In genomic region chr5:96807099-96807654, GRCh38 we compare ENCODE assay signal across 8 cellular contexts. TPM values are rescaled to one million over a fixed set of nuclear protein-coding genes. Genes with fewer than 3 reads are reported as not detected.
DNase-seq lines count a peak whose midpoint lies in the region; ATAC-seq, FAIRE-seq and TF ChIP-seq lines count a peak whose summit lies in the region.

No MANE protein-coding gene starts in this region.

- peaks cover 4% of the 10 kb centered on the region for H3K79me2 ChIP-seq in HepG2 (ENCODE audit: insufficient read depth, low read length)

- no peak for FAIRE-seq in A549 (lab: Jason Lieb, UNC)
- no peak for FAIRE-seq in HepG2 (lab: Jason Lieb, UNC)

- ATAC-seq in A549, result peak; percentile 76 to 77
- ATAC-seq in HG02610 (IDR thresholded peaks at IDR 0.05; ENCODE audit: unreplicated experiment), result peak; percentile 24
- ATAC-seq in HepG2, result peak; percentile 77

- H3K4me1 ChIP-seq in A549 (peaks cover 5% of the 10 kb centered on the region), HepG2 (ENCODE audit: insufficient read depth, low read length) (peaks cover 41% of the 10 kb centered on the region)

- H3K27ac ChIP-seq in A549, result peak overlapping the region; percentile 99
- H3K27ac ChIP-seq in HepG2 (ENCODE audit: extremely low read length, insufficient read depth, low read length), result peak overlapping the region; percentile 99

- H3K4me2 ChIP-seq in A549 (peak overlapping the region; percentile 89), HepG2 (ENCODE audit: low read depth, low read length) (peak overlapping the region; percentile 92)

- POLR2A ChIA-PET in A549 (lab: Yijun Ruan, JAX), result interaction anchor here (0.8 to 2.3 kb wide), 6 partner anchors 14 to 332 kb away, joined by 3 to 10 read pairs (median 6); partner anchors contain the start of genes CAST and LNPEP
- POLR2A ChIA-PET in GM10248 (lab: Yijun Ruan, JAX), result interaction anchor here (1.5 kb wide), 2 partner anchors 9 to 14 kb away, joined by 3 read pairs; no protein-coding TSS in a partner anchor
- POLR2A ChIA-PET in HepG2 (lab: Yijun Ruan, JAX), result interaction anchor here (0.6 to 2.7 kb wide), 20 partner anchors 7 to 1963 kb away, joined by 3 to 19 read pairs (median 5); partner anchors contain the start of genes ERAP2, LIX1, LNPEP and RFESD

- no peak for TF ChIP-seq CTCF in A549 (IDR thresholded peaks at IDR 0.05)
- TF ChIP-seq CTCF in GM10248 (IDR thresholded peaks at IDR 0.05; ENCODE audit: control extremely low read depth, extremely low read depth, low read depth, missing control alignments), result no peak
- TF ChIP-seq CTCF in HepG2 (CRISPR knock-in tag; IDR thresholded peaks at IDR 0.05), result no peak

- peaks cover 0 to 6% of the 10 kb centered on the region in 2 experiments; a peak in 1 of 5 replicates for H3K36me3 ChIP-seq in HepG2 (replicated peaks in 1 of 2; ENCODE audit: control insufficient read depth in 1 of 2, insufficient read depth in 2 of 2, low read length in 2 of 2)

- no peaks in the 10 kb centered on the region for H4K20me1 ChIP-seq in HepG2 (ENCODE audit: insufficient read depth, low read length)

- peak; percentile 68 for TF ChIP-seq POLR2A in A549 (IDR thresholded peaks at IDR 0.05; ENCODE audit: low read length)
- peak; percentile 70 to 71 for TF ChIP-seq POLR2A in HepG2 (IDR thresholded peaks at IDR 0.05; ENCODE audit: insufficient read depth in 1 of 2, low read depth in 2 of 2, low read length in 2 of 2)

- no peaks in the 10 kb centered on the region for H3K27me3 ChIP-seq in HepG2 (ENCODE audit: control insufficient read depth in 1 of 2, insufficient read depth in 2 of 2, low read length in 2 of 2)

- DNase-seq in A549 (ENCODE audit: low read depth in 1 of 2, low spot score in 1 of 2) (peak; percentile 70 to 75), GM10248 (ENCODE audit: extremely low spot score) (peak; percentile 66), NCI-H1092 (lab: John Stamatoyannopoulos, UW) (peak; percentile 75), UCSD-AML1 (lab: John Stamatoyannopoulos, UW; ENCODE audit: unreplicated experiment) (peak; percentile 79), dermis microvascular lymphatic vessel endothelial cell (ENCODE audit: low read depth in 2 of 2) (peak; percentile 24 to 79), HepG2 (ENCODE audit: low spot score) (peak; percentile 61)
- DNase-seq in stimulated activated naive CD4-positive, alpha-beta T cell treated with Interleukin-2 at 50 U/mL for 16 hours (lab: John Stamatoyannopoulos, UW), result peak; percentile 58

- H3K9me3 ChIP-seq in A549 (no peaks in the 10 kb centered on the region), HepG2 (ENCODE audit: low read length) (no peaks in the 10 kb centered on the region)

- H3K9ac ChIP-seq in HepG2 (ENCODE audit: insufficient read depth, low read depth, low read length), result peak overlapping the region; percentile 98

- no TSS peak for BruUV-seq in HepG2 (replicated peaks; lab: Mats Ljungman, UMichigan)

- in situ Hi-C loops in HepG2 (cut with HindIII; ENCODE audit: extremely low pct_ligation_motif_present, low pct_unique_long_range_greater_than_20kb), result no loop called here

- H3K4me3 ChIP-seq in A549 (peak overlapping the region; percentile 81), HepG2 (replicated peaks in 1 of 3; ENCODE audit: insufficient read depth in 1 of 3, low read depth in 2 of 3, low read length in 3 of 3) (peak overlapping the region; percentile 86 to 94 (median 90))

- no peak for TF ChIP-seq EP300 in A549 (IDR thresholded peaks at IDR 0.05)
- TF ChIP-seq EP300 in HepG2 (IDR thresholded peaks at IDR 0.05; ENCODE audit: low read depth in 2 of 2, low read length in 2 of 2), result no peak
- peak; percentile 34; the same call in 1 of the 2 replicates for TF ChIP-seq EP300 in HepG2 (CRISPR knock-in tag; IDR thresholded peaks at IDR 0.05; ENCODE audit: borderline replicate concordance)

- no peak overlapping the region for H2AFZ ChIP-seq in HepG2 (ENCODE audit: low read length)

- CTCF ChIA-PET in A549 (lab: Yijun Ruan, JAX) (interaction anchor here (0.5 to 2.1 kb wide), 7 partner anchors 17 to 1070 kb away, joined by 3 to 7 read pairs (median 3); partner anchors contain the start of gene ERAP2), GM10248 (lab: Yijun Ruan, JAX) (interaction anchor here (1.1 to 3.0 kb wide), 7 partner anchors 10 to 356 kb away, joined by 3 to 16 read pairs (median 5); partner anchors contain the start of gene LIX1), HepG2 (lab: Yijun Ruan, JAX; ENCODE audit: low intra/inter-chr PET ratio, low total read pairs) (no interaction called here)

- 14% methylated on average over 6 of the region's 36 CpGs for WGBS in A549 (ENCODE audit: missing lambda C conversion rate)
- 2% methylated on average over 23 of the region's 36 CpGs for WGBS in HepG2 (ENCODE audit: low lambda C conversion rate)

- no peak for TF ChIP-seq RAD21 in A549 (conservative IDR thresholded peaks at IDR 0.05 in 1 of 2, IDR thresholded peaks at IDR 0.05 in 1 of 2)
- TF ChIP-seq RAD21 in HepG2 (CRISPR knock-in tag; IDR thresholded peaks at IDR 0.05), result peak; percentile 51

- intact Hi-C loops in HepG2 (cut with micrococcal nuclease; ENCODE audit: unreplicated experiment), result loop anchor here (1.0 to 5.0 kb wide), 3 partner anchors 70 to 375 kb away; partner anchors contain the start of genes ERAP2 and RIOK2

TF ChIP-seq in A549, 52 proteins besides CTCF, POLR2A, EP300 and RAD21 (continues in another document):
- 0 out of 2 replicates have a peak, but pooled peaks have one; percentile 45 for TF ChIP-seq HOXB5 (CRISPR knock-in tag; IDR thresholded peaks at IDR 0.05)
- TF ChIP-seq GATA3 (IDR thresholded peaks at IDR 0.05; ENCODE audit: borderline replicate concordance), result no peak
- no peak for TF ChIP-seq NR3C1 (IDR thresholded peaks at IDR 0.05)
- TF ChIP-seq MYC (IDR thresholded peaks at IDR 0.05; ENCODE audit: borderline replicate concordance, low read length), result no peak
- TF ChIP-seq SMC3 (IDR thresholded peaks at IDR 0.05), result 0 out of 3 replicates have a peak, but pooled peaks have one; percentile 17
- TF ChIP-seq PHF8 (IDR thresholded peaks at IDR 0.05; ENCODE audit: borderline replicate concordance, low read depth), result peak; percentile 86; the same call in 1 of the 2 replicates

TF ChIP-seq in HepG2, 621 proteins besides CTCF, POLR2A, EP300 and RAD21 (continues in another document):
- TF ChIP-seq RFX3 (CRISPR knock-in tag; IDR thresholded peaks at IDR 0.05) (no peak), SMAD9 (CRISPR knock-in tag; IDR thresholded peaks at IDR 0.05) (0 out of 2 replicates have a peak, but pooled peaks have one; percentile 43), ZBTB26 (CRISPR knock-in tag; IDR thresholded peaks at IDR 0.05; ENCODE audit: borderline replicate concordance) (no peak), E2F2 (CRISPR knock-in tag; IDR thresholded peaks at IDR 0.05; ENCODE audit: borderline replicate concordance) (no peak; the same call in 1 of the 2 replicates), MED8 (CRISPR knock-in tag; IDR thresholded peaks at IDR 0.05; ENCODE audit: insufficient replicate concordance) (no peak), ZNF546 (CRISPR knock-in tag; conservative IDR thresholded peaks at IDR 0.05) (peak; percentile 4; the same call in 1 of the 2 replicates)

RNA-seq across cellular contexts. Expression of gene ERAP1, which starts 0.6 kb away (rescaled TPM):
- polyA plus RNA-seq in A549 (2011; rRNA removed) (28.2 and 32.7 TPM in 2 replicates), A549 (2017; fragmentation: RNase III; extraction: RNeasy Plus Mini Kit Qiagen cat#74134 plus additional on column Dnase treatment) (7.6 to 8.6 TPM (median 8.4 TPM) in 3 replicates), HepG2 (2011; rRNA removed) (44.4 and 52.2 TPM in 2 replicates)
- 5.1 and 5.2 TPM in 2 replicates for polyA plus RNA-seq in A549 (2012; cell fraction: cytosol; rRNA removed)
- polyA plus RNA-seq in A549 (2012; cell fraction: nucleus; rRNA removed), result 9.8 and 10.7 TPM in 2 replicates
- 33.1 and 62.9 TPM in 2 replicates for polyA minus RNA-seq in A549 (2011; rRNA and poly(A)+ RNA removed)
- total RNA-seq in dermis microvascular lymphatic vessel endothelial cell (46.6 and 71.3 TPM in 2 replicates), HepG2 (2016; rRNA removed; fragmentation: Illumina TruSeq; extraction: Trizol) (13.8 and 21.0 TPM in 2 replicates)
- total RNA-seq in HepG2 (2016; cell fraction: cytosol; rRNA removed; fragmentation: Illumina TruSeq; extraction: Trizol; ENCODE audit: low read depth), result 2.0 TPM in 2 replicates
- 11.5 and 18.8 TPM in 2 replicates for total RNA-seq in HepG2 (2016; cell fraction: insoluble cytoplasmic fraction; rRNA removed; fragmentation: Illumina TruSeq; extraction: Trizol)
- total RNA-seq in HepG2 (2016; cell fraction: membrane; rRNA removed; fragmentation: Illumina TruSeq; extraction: Trizol), result 5.1 and 5.4 TPM in 2 replicates
- 33.0 and 34.9 TPM in 2 replicates for total RNA-seq in HepG2 (2016; cell fraction: nucleus; rRNA removed; fragmentation: Illumina TruSeq; extraction: Trizol)
- 26.1 and 29.4 TPM in 2 replicates for polyA plus RNA-seq in HepG2 (2011; cell fraction: cytosol; rRNA removed)
- polyA plus RNA-seq in HepG2 (2011; cell fraction: nucleus; rRNA removed), result 38.8 and 46.1 TPM in 2 replicates
- polyA plus RNA-seq in HepG2 (2012), result 28.1 and 31.0 TPM in 2 replicates
- 0.70 and 1.2 TPM in 2 replicates for polyA plus RNA-seq in HepG2 (2016; cell fraction: cytosol; fragmentation: Illumina TruSeq; extraction: Trizol; ENCODE audit: low read depth)
- 9.4 and 9.5 TPM in 2 replicates for polyA plus RNA-seq in HepG2 (2016; cell fraction: insoluble cytoplasmic fraction; fragmentation: Illumina TruSeq; extraction: Trizol; ENCODE audit: low read depth)
- 2.2 and 3.1 TPM in 2 replicates for polyA plus RNA-seq in HepG2 (2016; cell fraction: membrane; fragmentation: Illumina TruSeq; extraction: Trizol; ENCODE audit: low read depth)
- 23.4 and 26.5 TPM in 2 replicates for polyA plus RNA-seq in HepG2 (2016; cell fraction: nucleus; fragmentation: Illumina TruSeq; extraction: Trizol; ENCODE audit: insufficient read depth, low read depth)
- 74.8 and 88.4 TPM in 2 replicates for polyA minus RNA-seq in HepG2 (2011; rRNA and poly(A)+ RNA removed; ENCODE audit: low replicate concordance)
- 27.5 and 57.6 TPM in 2 replicates for polyA minus RNA-seq in HepG2 (2011; cell fraction: cytosol; rRNA and poly(A)+ RNA removed)
- 69.9 and 74.5 TPM in 2 replicates for polyA minus RNA-seq in HepG2 (2011; cell fraction: nucleus; rRNA and poly(A)+ RNA removed)

Comparison
In these comparisons a context has a peak if more than half of its experiments do, and no peak if none do; other contexts are left out.
1. Peak in every context shown above with its lines: DNase-seq, ATAC-seq, H3K4me3 ChIP-seq and H3K27ac ChIP-seq.
2. ATAC-seq: peak in every context shown above with its lines; median percentile 77 in HepG2; 76 in A549; 24 in HG02610.